ENCODE assay signal across 14 cellular contexts in genomic region chr18:25279556-25279955, GRCh38.
DNase-seq lines count a peak whose midpoint lies in the region; ATAC-seq, FAIRE-seq and TF ChIP-seq lines count a peak whose summit lies in the region.
"Had no signal": no experiment of that assay in that cellular context is flagged by ENCODE, and none has a peak within 500 bp of the region (broad histone marks: within the 10 kb centered on the region; RNA-seq: fewer than 3 reads in every experiment).

No MANE protein-coding gene starts in this region.

- H3K27me3 Mint-ChIP-seq in astrocyte (ENCODE audit: low read depth, unreplicated experiment) (no peaks in the 10 kb centered on the region), nephron (ENCODE audit: low read depth) (no peaks in the 10 kb centered on the region)
- H3K27me3 Mint-ChIP-seq in natural killer cell treated with Interleukin-12 subunit alpha and Interleukin-12 subunit beta and Interleukin-15 and Interleukin-18, amount 100 ng/mL, for 72 hours = peaks cover 8 to 9% of the 10 kb centered on the region in 2 donors

- H3K9me3 Mint-ChIP-seq in astrocyte (ENCODE audit: unreplicated experiment) (no peaks in the 10 kb centered on the region), nephron (no peaks in the 10 kb centered on the region)
- no peaks in the 10 kb centered on the region for H3K9me3 Mint-ChIP-seq in natural killer cell treated with Interleukin-12 subunit alpha and Interleukin-12 subunit beta and Interleukin-15 and Interleukin-18, amount 100 ng/mL, for 72 hours

- no peak overlapping the region for H3K27ac Mint-ChIP-seq in astrocyte (ENCODE audit: unreplicated experiment)
- peak overlapping the region; percentile 56 to 77 (median 75) for H3K27ac Mint-ChIP-seq in nephron
- H3K27ac Mint-ChIP-seq in natural killer cell treated with Interleukin-12 subunit alpha and Interleukin-12 subunit beta and Interleukin-15 and Interleukin-18, amount 100 ng/mL, for 72 hours = no peak overlapping the region
- H3K27ac Mint-ChIP-seq: CD4-positive, alpha-beta memory T cell had no signal

- peak overlapping the region; percentile 53 for H3K4me2 ChIP-seq in astrocyte (ENCODE audit: low read length)
- H3K4me2 ChIP-seq: A549 had no signal

- CTCF ChIA-PET in HEK293T (lab: Yijun Ruan, JAX) = no interaction called here

- H3K79me2 ChIP-seq in astrocyte (ENCODE audit: insufficient read depth, low read length) = no peaks in the 10 kb centered on the region

- TF ChIP-seq CTCF in astrocyte (IDR thresholded peaks at IDR 0.05; ENCODE audit: insufficient read depth, low read depth, low read length) (no peak), nephron (IDR thresholded peaks at IDR 0.05; ENCODE audit: unreplicated experiment in 3 of 3) (no peak)

- ATAC-seq in GM21619 (IDR thresholded peaks at IDR 0.05; ENCODE audit: unreplicated experiment) (no peak), HG02623 (IDR thresholded peaks at IDR 0.05; ENCODE audit: unreplicated experiment) (no peak)
- ATAC-seq in natural killer cell treated with Interleukin-12 subunit alpha and Interleukin-12 subunit beta and Interleukin-15 and Interleukin-18, amount 100 ng/mL, for 72 hours = no peak
- ATAC-seq: A549, HCT116 had no signal

- no peaks in the 10 kb centered on the region for H3K36me3 Mint-ChIP-seq in astrocyte (ENCODE audit: low read depth, unreplicated experiment)
- no peaks in the 10 kb centered on the region for H3K36me3 Mint-ChIP-seq in nephron (ENCODE audit: low read depth)
- no peaks in the 10 kb centered on the region for H3K36me3 Mint-ChIP-seq in natural killer cell treated with Interleukin-12 subunit alpha and Interleukin-12 subunit beta and Interleukin-15 and Interleukin-18, amount 100 ng/mL, for 72 hours
- H3K36me3 Mint-ChIP-seq: CD4-positive, alpha-beta memory T cell had no signal

- H3K4me1 ChIP-seq in astrocyte (ENCODE audit: insufficient read depth, low read length) = peaks cover 14% of the 10 kb centered on the region
- H3K4me1 ChIP-seq: A549, BE2C had no signal

- no peaks in the 10 kb centered on the region for H4K20me1 ChIP-seq in astrocyte (ENCODE audit: insufficient read depth, low read length)

- H3K27me3 ChIP-seq in astrocyte (ENCODE audit: insufficient read depth, low read length) = no peaks in the 10 kb centered on the region
- H3K27me3 ChIP-seq: BE2C had no signal

- peak; percentile 68 for FAIRE-seq in astrocyte (lab: Jason Lieb, UNC)
- FAIRE-seq: A549, GM12892 had no signal

- H3K4me1 Mint-ChIP-seq in astrocyte (ENCODE audit: low read depth, unreplicated experiment) (peaks cover 25% of the 10 kb centered on the region), nephron (peaks cover 61% of the 10 kb centered on the region)
- no peaks in the 10 kb centered on the region for H3K4me1 Mint-ChIP-seq in natural killer cell treated with Interleukin-12 subunit alpha and Interleukin-12 subunit beta and Interleukin-15 and Interleukin-18, amount 100 ng/mL, for 72 hours (ENCODE audit: low read depth in 2 of 2)
- H3K4me1 Mint-ChIP-seq: CD4-positive, alpha-beta memory T cell had no signal

- H3K4me3 Mint-ChIP-seq in astrocyte (ENCODE audit: unreplicated experiment) (no peak overlapping the region), nephron (no peak overlapping the region)
- H3K4me3 Mint-ChIP-seq in natural killer cell treated with Interleukin-12 subunit alpha and Interleukin-12 subunit beta and Interleukin-15 and Interleukin-18, amount 100 ng/mL, for 72 hours = no peak overlapping the region
- H3K4me3 Mint-ChIP-seq: CD4-positive, alpha-beta memory T cell had no signal

- H3K36me3 ChIP-seq in astrocyte (ENCODE audit: insufficient read depth, low read length) = no peaks in the 10 kb centered on the region
- H3K36me3 ChIP-seq: BE2C had no signal

- H2AFZ ChIP-seq in astrocyte (ENCODE audit: low read depth, low read length) = no peak overlapping the region

- POLR2A ChIA-PET in HEK293T (lab: Yijun Ruan, JAX) = no interaction called here

- H3K9me3 ChIP-seq in astrocyte (ENCODE audit: insufficient read depth, low read depth, low read length) = no peaks in the 10 kb centered on the region
- H3K9me3 ChIP-seq: A549, BE2C had no signal

- no peak overlapping the region for H3K4me3 ChIP-seq in astrocyte (ENCODE audit: insufficient read depth, low read depth, low read length)
- H3K4me3 ChIP-seq: A549 had no signal

- H3K27ac ChIP-seq in astrocyte (ENCODE audit: low read depth, low read length) = no peak overlapping the region
- H3K27ac ChIP-seq: A549, C4-2B had no signal

- DNase-seq in HEK293T (ENCODE audit: extremely low spot score) (no peak), astrocyte (ENCODE audit: low read depth) (peak; percentile 20)
- DNase-seq in natural killer cell treated with Interleukin-12 subunit alpha and Interleukin-12 subunit beta and Interleukin-15 and Interleukin-18, amount 100 ng/mL, for 72 hours (ENCODE audit: low spot score) = no peak
- DNase-seq: BE2C; CD4-positive, alpha-beta memory T cell; GDM1; KBM-7 had no signal

- no peak overlapping the region for H3K9ac ChIP-seq in astrocyte (ENCODE audit: low read length)

TF ChIP-seq in HEK293T, 16 proteins besides CTCF, POLR2A, EP300 and RAD21:
- TF ChIP-seq LEF1 (IDR thresholded peaks at IDR 0.05; ENCODE audit: borderline replicate concordance) (no peak), PKNOX1 (IDR thresholded peaks at IDR 0.05) (0 out of 2 replicates have a peak, but pooled peaks have one; percentile 1)

Comparison
In these comparisons a context has a peak if more than half of its experiments do, and no peak if none do; other contexts are left out.
1. H3K27ac Mint-ChIP-seq: peak in nephron (3 of 3); none in astrocyte (single experiment) and natural killer cell treated with Interleukin-12 subunit alpha and Interleukin-12 subunit beta and Interleukin-15 and Interleukin-18, amount 100 ng/mL, for 72 hours (0 of 2).